10 cellular contexts compared by ENCODE assay signal in the genomic region with DNA sequence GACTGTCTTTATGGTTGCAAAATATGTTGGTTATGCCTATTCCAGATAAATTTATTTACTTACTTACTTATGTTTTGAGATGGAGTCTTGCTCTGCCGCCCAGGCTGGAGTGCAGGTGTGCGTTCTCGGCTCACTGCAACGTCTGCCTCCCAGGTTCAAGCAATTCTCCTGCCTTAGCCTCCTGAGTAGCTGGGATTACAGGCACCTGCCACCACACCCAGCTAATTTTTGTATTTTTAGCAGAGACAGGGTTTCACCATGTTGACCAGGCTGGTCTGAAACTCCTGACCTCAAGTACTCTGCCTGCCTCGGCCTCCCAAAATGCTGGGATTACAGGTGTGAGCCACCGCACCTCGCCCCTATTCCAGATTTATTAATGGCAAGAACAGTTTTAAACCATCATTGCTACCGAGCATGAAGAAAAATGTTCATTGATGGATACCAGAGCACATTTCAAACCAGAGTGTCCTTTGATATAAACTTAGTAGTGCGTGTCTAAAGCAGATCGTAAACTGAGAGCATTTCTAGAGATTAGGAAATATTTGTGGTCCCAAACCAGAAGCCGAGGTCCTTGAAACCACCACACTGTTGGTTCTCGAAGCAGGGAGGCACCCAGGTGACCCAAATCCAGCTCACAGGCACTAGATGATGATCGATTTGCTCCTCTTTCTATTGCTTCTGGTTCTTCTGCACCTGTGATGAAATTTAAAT.
DNase-seq lines count a peak whose midpoint lies in the region; ATAC-seq and TF ChIP-seq lines count a peak whose summit lies in the region.
"Had no signal": no experiment of that assay in that cellular context is flagged by ENCODE, and none has a peak within 500 bp of the region (broad histone marks: within the 10 kb centered on the region; RNA-seq: fewer than 3 reads in every experiment).

No MANE protein-coding gene starts in this region.

- no peaks in the 10 kb centered on the region for H3K27me3 Mint-ChIP-seq in chondrocyte (ENCODE audit: low read depth)
- no peaks in the 10 kb centered on the region for H3K27me3 Mint-ChIP-seq in osteocyte (ENCODE audit: unreplicated experiment)
- no peaks in the 10 kb centered on the region for H3K27me3 Mint-ChIP-seq in Caco-2 (ENCODE audit: insufficient read depth, unreplicated experiment)

- H2AFZ ChIP-seq in DND-41 (ENCODE audit: low read depth, low read length): peak overlapping the region; percentile 79

- peak overlapping the region; percentile 54 for H3K27ac ChIP-seq in DND-41 (ENCODE audit: low read length)
- H3K27ac ChIP-seq: SK-N-MC had no signal

- H3K4me1 ChIP-seq in DND-41 (ENCODE audit: insufficient read depth, low read length) (peaks cover 16% of the 10 kb centered on the region), Caco-2 (no peaks in the 10 kb centered on the region)

- no peaks in the 10 kb centered on the region for H3K79me2 ChIP-seq in DND-41 (ENCODE audit: insufficient read depth, low read length)

- no peaks in the 10 kb centered on the region for H3K9me3 ChIP-seq in DND-41 (ENCODE audit: insufficient read depth, low read length, severe bottlenecking)
- no peaks in the 10 kb centered on the region for H3K9me3 ChIP-seq in Caco-2

- H4K20me1 ChIP-seq in DND-41 (ENCODE audit: insufficient read depth, low read length): no peaks in the 10 kb centered on the region

- H3K27me3 ChIP-seq in DND-41 (ENCODE audit: insufficient read depth, low read length, poor library complexity): no peaks in the 10 kb centered on the region
- no peaks in the 10 kb centered on the region for H3K27me3 ChIP-seq in Caco-2 (replicated peaks; ENCODE audit: control insufficient read depth, insufficient read depth, low read length)

- H3K4me3 ChIP-seq in DND-41 (ENCODE audit: low read depth in 1 of 2, low read length in 2 of 2): no peak overlapping the region
- H3K4me3 ChIP-seq in Caco-2 (ENCODE audit: low read depth, low read length): no peak overlapping the region
- H3K4me3 ChIP-seq: SK-N-MC had no signal

- H3K36me3 Mint-ChIP-seq in chondrocyte (ENCODE audit: low read depth): no peaks in the 10 kb centered on the region
- no peaks in the 10 kb centered on the region for H3K36me3 Mint-ChIP-seq in osteocyte (ENCODE audit: unreplicated experiment)
- H3K36me3 Mint-ChIP-seq in Caco-2 (ENCODE audit: insufficient read depth, unreplicated experiment): no peaks in the 10 kb centered on the region

- H3K4me1 Mint-ChIP-seq in chondrocyte (ENCODE audit: low read depth) (peaks cover 24% of the 10 kb centered on the region), osteocyte (ENCODE audit: unreplicated experiment) (peaks cover 40% of the 10 kb centered on the region), Caco-2 (ENCODE audit: low read depth, unreplicated experiment) (no peaks in the 10 kb centered on the region)

- no TSS peak for BruUV-seq in Caco-2 (replicated peaks; lab: Mats Ljungman, UMichigan)

- H3K36me3 ChIP-seq in DND-41 (ENCODE audit: insufficient read depth, low read length) (no peaks in the 10 kb centered on the region), Caco-2 (ENCODE audit: control insufficient read depth, insufficient read depth, low read length) (no peaks in the 10 kb centered on the region)

- CTCF ChIA-PET in Caco-2 (lab: Charles Lee): no interaction called here

- H3K27ac Mint-ChIP-seq in chondrocyte (ENCODE audit: unreplicated experiment): peak overlapping the region; percentile 68
- H3K27ac Mint-ChIP-seq in osteocyte (ENCODE audit: unreplicated experiment): peak overlapping the region; percentile 83
- no peak overlapping the region for H3K27ac Mint-ChIP-seq in Caco-2 (ENCODE audit: unreplicated experiment)

- peak; percentile 48 for ATAC-seq in DND-41 (ENCODE audit: insufficient read depth, low read depth)
- ATAC-seq in GM18873 (IDR thresholded peaks at IDR 0.05; ENCODE audit: low FRiP score, unreplicated experiment): no peak
- no peak for ATAC-seq in GM21381 (IDR thresholded peaks at IDR 0.05; ENCODE audit: unreplicated experiment)

- H3K9me3 Mint-ChIP-seq in chondrocyte (ENCODE audit: low read depth) (no peaks in the 10 kb centered on the region), osteocyte (ENCODE audit: unreplicated experiment) (no peaks in the 10 kb centered on the region), Caco-2 (ENCODE audit: unreplicated experiment) (no peaks in the 10 kb centered on the region)

- no peak for DNase-seq in DND-41
- DNase-seq in NOMO-1 treated with dmso at 0.1 percent for 144 hours (lab: John Stamatoyannopoulos, UW; ENCODE audit: unreplicated experiment): peak; percentile 6
- no peak for DNase-seq in chondrocyte (ENCODE audit: low spot score)
- DNase-seq in osteocyte (ENCODE audit: extremely low spot score, unreplicated experiment): peak; percentile 40
- DNase-seq in activated CD4-positive, CD25-positive, alpha-beta regulatory T cell (lab: John Stamatoyannopoulos, UW): no peak
- DNase-seq in Caco-2: no peak
- DNase-seq: NCI-H1694 treated with DMSO at 0.1 percent for 48 hours had no signal

- TF ChIP-seq CTCF in DND-41 (IDR thresholded peaks at IDR 0.05; ENCODE audit: borderline replicate concordance, extremely low read depth, low read length, poor library complexity, severe bottlenecking): no peak
- no peak for TF ChIP-seq CTCF in chondrocyte (IDR thresholded peaks at IDR 0.05)
- no peak for TF ChIP-seq CTCF in osteocyte (IDR thresholded peaks at IDR 0.05)
- TF ChIP-seq CTCF in Caco-2 (IDR thresholded peaks at IDR 0.05; ENCODE audit: insufficient read depth in 1 of 2, low read depth in 1 of 2, low read length in 1 of 2, severe bottlenecking in 1 of 2, unreplicated experiment in 1 of 2): no peak

- POLR2A ChIA-PET in Caco-2 (lab: Charles Lee): no interaction called here

- H3K4me3 Mint-ChIP-seq in chondrocyte (ENCODE audit: unreplicated experiment) (no peak overlapping the region), osteocyte (ENCODE audit: unreplicated experiment) (no peak overlapping the region), Caco-2 (ENCODE audit: unreplicated experiment) (no peak overlapping the region)

- intact Hi-C loops in Caco-2 (cut with micrococcal nuclease; ENCODE audit: unreplicated experiment): no loop called here

- H3K9ac ChIP-seq in DND-41 (ENCODE audit: low read depth, low read length): no peak overlapping the region

- H3K4me2 ChIP-seq in DND-41 (ENCODE audit: insufficient read depth, low read length): peak overlapping the region; percentile 43

Comparison
In these comparisons a context has a peak if more than half of its experiments do, and no peak if none do; other contexts are left out.
1. DNase-seq: peak in NOMO-1 treated with dmso at 0.1 percent for 144 hours (single experiment) and osteocyte (single experiment); none in DND-41 (single experiment), chondrocyte (single experiment), activated CD4-positive, CD25-positive, alpha-beta regulatory T cell (0 of 4) and Caco-2 (0 of 2).